Comparison of ENCODE assay signal across 12 cellular contexts in the genomic region with DNA sequence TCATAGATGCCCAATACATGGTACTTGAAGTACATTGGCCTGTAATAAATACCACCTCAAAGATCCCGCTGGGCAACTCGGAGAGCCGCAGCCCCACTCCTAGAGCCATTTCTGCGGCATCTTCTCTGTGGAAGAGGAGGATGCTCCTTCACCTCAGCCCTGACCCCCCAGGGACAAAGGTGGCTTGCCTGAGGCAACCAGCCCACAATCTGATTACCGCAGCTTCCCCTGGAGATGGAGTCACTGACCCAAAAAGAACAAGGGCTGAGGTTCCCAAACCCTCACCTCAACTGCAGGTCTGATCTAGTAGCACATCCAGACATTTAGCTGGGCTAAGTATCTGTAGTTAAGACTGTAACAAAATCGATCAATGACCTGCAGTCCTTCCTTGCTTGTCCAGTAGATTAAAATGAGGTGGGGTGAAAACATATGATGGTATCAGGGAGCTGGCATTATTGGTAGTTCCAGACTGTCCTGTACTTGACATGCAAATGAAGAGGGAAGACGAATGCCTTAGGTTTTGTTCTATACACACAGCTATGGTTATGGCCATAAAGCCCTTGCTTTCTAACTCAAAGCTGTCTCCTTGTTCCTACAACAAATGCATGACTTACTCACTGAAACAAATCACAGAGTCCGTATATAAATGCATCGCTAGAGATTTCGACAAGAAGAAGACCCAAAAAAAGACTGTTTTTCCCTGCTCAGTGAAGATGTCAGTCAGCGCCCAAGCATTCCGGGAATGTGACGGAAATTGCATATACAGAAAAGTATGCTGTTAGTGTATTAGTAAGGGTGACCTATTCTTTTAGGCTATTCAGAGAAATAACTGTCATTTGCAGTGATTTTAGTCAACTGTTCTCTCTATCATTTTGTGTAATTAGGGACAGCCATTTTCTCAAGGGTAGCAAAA. TPM values are rescaled to one million over a fixed set of nuclear protein-coding genes. Genes with fewer than 3 reads are reported as not detected.
DNase-seq lines count a peak whose midpoint lies in the region; TF ChIP-seq lines count a peak whose summit lies in the region.
"Had no signal": no experiment of that assay in that cellular context is flagged by ENCODE, and none has a peak within 500 bp of the region (broad histone marks: within the 10 kb centered on the region; RNA-seq: fewer than 3 reads in every experiment).

No MANE protein-coding gene starts in this region.

- no peaks in the 10 kb centered on the region for H3K4me1 ChIP-seq in HAP-1
- H3K4me1 ChIP-seq: lower lobe of right lung had no signal

- peak; percentile 96 for DNase-seq in ELR (ENCODE audit: low read depth)
- peak; percentile 87 for DNase-seq in RPMI7951 (ENCODE audit: low read depth)
- peak; percentile 16 for DNase-seq in fibroblast of gingiva (ENCODE audit: low read depth)
- DNase-seq in osteocyte (ENCODE audit: extremely low spot score, unreplicated experiment) = no peak
- no peak for DNase-seq in WERI-Rb-1
- no peak for DNase-seq in HAP-1 (ENCODE audit: low spot score in 2 of 2)
- DNase-seq in activated CD4-positive, CD25-positive, alpha-beta regulatory T cell (lab: John Stamatoyannopoulos, UW) = no peak
- DNase-seq in HUDEP-2 (lab: John Stamatoyannopoulos, UW; ENCODE audit: unreplicated experiment in 76 of 76) = no peak
- DNase-seq: activated T-cell treated with anti-CD3 and anti-CD28 coated beads, Interleukin-2, amount 50 U/mL, for 24 hours; lower lobe of right lung; NCI-H1436; T-helper 9 cell had no signal

- TF ChIP-seq CTCF in osteocyte (IDR thresholded peaks at IDR 0.05) (no peak), WERI-Rb-1 (IDR thresholded peaks at IDR 0.05; ENCODE audit: low read depth, low read length) (no peak)

- H3K9me3 Mint-ChIP-seq in osteocyte (ENCODE audit: unreplicated experiment) = no peaks in the 10 kb centered on the region
- H3K9me3 Mint-ChIP-seq: activated T-cell treated with anti-CD3 and anti-CD28 coated beads, Interleukin-2, amount 50 U/mL, for 24 hours had no signal

- H3K4me3 Mint-ChIP-seq in osteocyte (ENCODE audit: unreplicated experiment) = peak overlapping the region; percentile 53
- H3K4me3 Mint-ChIP-seq: activated T-cell treated with anti-CD3 and anti-CD28 coated beads, Interleukin-2, amount 50 U/mL, for 24 hours had no signal

- H3K36me3 ChIP-seq in WERI-Rb-1 = no peaks in the 10 kb centered on the region
- no peaks in the 10 kb centered on the region for H3K36me3 ChIP-seq in HAP-1 (replicated peaks)
- H3K36me3 ChIP-seq: lower lobe of right lung had no signal

- no peak overlapping the region for H3K27ac ChIP-seq in WERI-Rb-1
- H3K27ac ChIP-seq: lower lobe of right lung had no signal

- H3K27me3 ChIP-seq in WERI-Rb-1 (ENCODE audit: insufficient read depth, low read depth, severe bottlenecking) (no peaks in the 10 kb centered on the region), HAP-1 (ENCODE audit: low read depth) (peaks cover 21% of the 10 kb centered on the region)

- H3K4me3 ChIP-seq in WERI-Rb-1 (ENCODE audit: low read depth, low read length) (no peak overlapping the region), HAP-1 (no peak overlapping the region)
- H3K4me3 ChIP-seq: lower lobe of right lung had no signal

- H3K27ac Mint-ChIP-seq in osteocyte (ENCODE audit: unreplicated experiment) = peak overlapping the region; percentile 94
- H3K27ac Mint-ChIP-seq: activated T-cell treated with anti-CD3 and anti-CD28 coated beads, Interleukin-2, amount 50 U/mL, for 24 hours had no signal

- H3K27me3 Mint-ChIP-seq in osteocyte (ENCODE audit: unreplicated experiment) = no peaks in the 10 kb centered on the region

- no peaks in the 10 kb centered on the region for H3K36me3 Mint-ChIP-seq in osteocyte (ENCODE audit: unreplicated experiment)

- H3K9me3 ChIP-seq in WERI-Rb-1 (ENCODE audit: severe bottlenecking) = no peaks in the 10 kb centered on the region
- H3K9me3 ChIP-seq in HAP-1 = no peaks in the 10 kb centered on the region
- H3K9me3 ChIP-seq: lower lobe of right lung had no signal

- H3K4me1 Mint-ChIP-seq in osteocyte (ENCODE audit: unreplicated experiment) = peaks cover 25% of the 10 kb centered on the region

- in situ Hi-C loops in HAP-1 (cut with MboI; ENCODE audit: low sequenced_read_pairs) = no loop called here

RNA-seq across cellular contexts. Expression of a gene that starts 33.7 kb away (rescaled TPM):
- total RNA-seq in RPMI7951 (2014; rRNA removed; shearing (Covaris generic)) = 5.0 and 6.2 TPM in 2 replicates
- 6.8 TPM in 2 replicates for total RNA-seq in osteocyte

RNA-seq across cellular contexts. Expression of a gene that starts 33.9 kb away (rescaled TPM):
- 45.5 and 53.9 TPM in 2 replicates for total RNA-seq in RPMI7951 (2014; rRNA removed; shearing (Covaris generic))
- total RNA-seq in osteocyte = 35.0 and 36.9 TPM in 2 replicates

Comparison
In these comparisons a context has a peak if more than half of its experiments do, and no peak if none do; other contexts are left out.
1. DNase-seq: peak in ELR (single experiment), RPMI7951 (single experiment) and fibroblast of gingiva (single experiment); none in osteocyte (single experiment), WERI-Rb-1 (single experiment), HAP-1 (0 of 2), activated CD4-positive, CD25-positive, alpha-beta regulatory T cell (0 of 4) and HUDEP-2 (0 of 76).